Comparison of ENCODE assay signal across 11 cellular contexts in the genomic region with DNA sequence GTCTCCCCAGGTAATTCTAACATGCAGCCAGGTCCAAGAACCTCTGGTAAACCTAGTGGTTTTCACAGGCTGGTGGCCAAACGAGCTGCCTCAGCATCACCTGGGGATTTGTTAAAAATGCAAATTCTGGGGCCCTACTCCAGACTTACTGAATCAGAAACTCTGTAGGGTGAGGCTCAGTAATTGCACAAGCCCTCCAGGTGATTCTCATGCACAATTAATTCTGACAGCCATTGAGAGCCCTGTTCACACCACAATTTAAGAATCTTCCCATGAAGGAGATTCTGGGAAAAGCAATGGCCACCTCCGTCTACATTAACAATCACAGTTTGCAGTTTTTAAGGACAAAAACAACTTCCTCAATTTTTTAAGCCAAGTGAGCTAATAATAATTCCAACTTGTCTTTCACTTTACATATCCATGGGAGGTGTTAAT.
DNase-seq lines count a peak whose midpoint lies in the region; ATAC-seq, FAIRE-seq and TF ChIP-seq lines count a peak whose summit lies in the region.
"Had no signal": no experiment of that assay in that cellular context is flagged by ENCODE, and none has a peak within 500 bp of the region (broad histone marks: within the 10 kb centered on the region; RNA-seq: fewer than 3 reads in every experiment).

No MANE protein-coding gene starts in this region.

- WGBS in stomach, 5 donors: 58 to 74% (median 61%) methylated on average over 2 of the region's 2 CpGs

- H3K27ac ChIP-seq in OCI-LY1 (ENCODE audit: low read depth, low read length, poor library complexity, severe bottlenecking) (no peak overlapping the region), stomach (no peak overlapping the region)

- H3K9me2 ChIP-seq in OCI-LY1 (ENCODE audit: low read depth, low read length): no peaks in the 10 kb centered on the region

- intact Hi-C loops in stomach (cut with DNase I; ENCODE audit: low total_unique reads): no loop called here

- no peak for TF ChIP-seq POLR2A in stomach (IDR thresholded peaks at IDR 0.05)

- no peaks in the 10 kb centered on the region for H3K79me2 ChIP-seq in OCI-LY1 (ENCODE audit: insufficient read depth, low read length)

- H3F3A ChIP-seq in OCI-LY1 (ENCODE audit: insufficient read depth, low read length): no peaks in the 10 kb centered on the region

- H3K4me1 ChIP-seq in OCI-LY1 (ENCODE audit: insufficient read depth, low read length, severe bottlenecking) (peaks cover 15% of the 10 kb centered on the region), stomach (no peaks in the 10 kb centered on the region)

- H4K20me1 ChIP-seq in OCI-LY1 (ENCODE audit: insufficient read depth, low read length): no peaks in the 10 kb centered on the region

- H3K9me3 ChIP-seq in OCI-LY1 (ENCODE audit: low read length) (no peaks in the 10 kb centered on the region), stomach (no peaks in the 10 kb centered on the region)

- H2AFZ ChIP-seq in OCI-LY1 (ENCODE audit: low read length): no peak overlapping the region

- H3K9ac ChIP-seq in OCI-LY1 (ENCODE audit: low read length): no peak overlapping the region

- H3K4me3 ChIP-seq in OCI-LY1 (ENCODE audit: low read depth, low read length, poor library complexity, severe bottlenecking) (no peak overlapping the region), stomach (no peak overlapping the region)
- H3K4me3 ChIP-seq: K562 had no signal

- H3K27me3 ChIP-seq in OCI-LY1 (ENCODE audit: insufficient read depth, low read length) (0 out of 2 replicates have a peak, but pooled peaks cover 6% of the 10 kb centered on the region), stomach (no peaks in the 10 kb centered on the region)

- H3K4me2 ChIP-seq in OCI-LY1 (ENCODE audit: low read length): peak overlapping the region; percentile 23

- no peak for TF ChIP-seq EP300 in stomach (IDR thresholded peaks at IDR 0.05)

- H3K36me3 ChIP-seq in OCI-LY1 (ENCODE audit: insufficient read depth, low read length) (no peaks in the 10 kb centered on the region), stomach (no peaks in the 10 kb centered on the region)

- FAIRE-seq in GM18507 (lab: Jason Lieb, UNC): peak; percentile 92
- FAIRE-seq: K562 had no signal

- peak; percentile 82 for ATAC-seq in GM21367 (IDR thresholded peaks at IDR 0.05; ENCODE audit: unreplicated experiment)
- peak; percentile 82 for ATAC-seq in HG03064 (IDR thresholded peaks at IDR 0.05; ENCODE audit: low read depth, unreplicated experiment)
- ATAC-seq: K562 had no signal

- DNase-seq in GM18507 (ENCODE audit: extremely low spot score, insufficient read length, low read depth): no peak
- DNase-seq in cerebellar cortex (ENCODE audit: low spot score): no peak
- DNase-seq in stomach: no peak
- no peak for DNase-seq in stimulated activated naive CD4-positive, alpha-beta T cell treated with Interleukin-2 at 50 U/mL for 16 hours (lab: John Stamatoyannopoulos, UW)
- no peak for DNase-seq in islet precursor cell
- DNase-seq: CD4-positive, alpha-beta memory T cell; hippocampal formation had no signal

- no peak for TF ChIP-seq CTCF in OCI-LY1 (IDR thresholded peaks at IDR 0.05; ENCODE audit: low read length)
- TF ChIP-seq CTCF in stomach (IDR thresholded peaks at IDR 0.05): no peak
